In genomic region chrX:153956044-153956907, GRCh38 we compare ENCODE assay signal across 15 cellular contexts. TPM values are rescaled to one million over a fixed set of nuclear protein-coding genes. Genes with fewer than 3 reads are reported as not detected.
DNase-seq lines count a peak whose midpoint lies in the region; ATAC-seq and TF ChIP-seq lines count a peak whose summit lies in the region.
"Had no signal": no experiment of that assay in that cellular context is flagged by ENCODE, and none has a peak within 500 bp of the region (broad histone marks: within the 10 kb centered on the region; RNA-seq: fewer than 3 reads in every experiment).

No MANE protein-coding gene starts in this region.

- peaks cover 15% of the 10 kb centered on the region for H3K4me1 Mint-ChIP-seq in activated T-cell treated with anti-CD3 and anti-CD28 coated beads, Interleukin-2, amount 50 U/mL, for 24 hours (ENCODE audit: low read depth)
- H3K4me1 Mint-ChIP-seq in chondrocyte (ENCODE audit: low read depth) = peaks cover 10% of the 10 kb centered on the region

- ATAC-seq in HG02885 (IDR thresholded peaks at IDR 0.05; ENCODE audit: poor library complexity, unreplicated experiment) = no peak

- peak overlapping the region; percentile 9 for H3K27ac Mint-ChIP-seq in activated T-cell treated with anti-CD3 and anti-CD28 coated beads, Interleukin-2, amount 50 U/mL, for 24 hours
- no peak overlapping the region for H3K27ac Mint-ChIP-seq in chondrocyte (ENCODE audit: unreplicated experiment)

- H3K27ac ChIP-seq in spleen = no peak overlapping the region
- H3K27ac ChIP-seq: BLaER1 had no signal

- H3K9me3 ChIP-seq in spleen = no peaks in the 10 kb centered on the region
- H3K9me3 ChIP-seq: BLaER1 had no signal

- peaks cover 0 to 10% (median 7%) of the 10 kb centered on the region in 6 donors for H3K4me1 ChIP-seq in spleen

- peaks cover 8 to 100% (median 96%) of the 10 kb centered on the region in 6 donors for H3K36me3 ChIP-seq in spleen

- peaks cover 0 to 3% (median 0%) of the 10 kb centered on the region in 7 donors for H3K27me3 ChIP-seq in spleen (replicated peaks in 1 of 7)
- H3K27me3 ChIP-seq: BLaER1 had no signal

- TF ChIP-seq CTCF in chondrocyte (IDR thresholded peaks at IDR 0.05) = no peak
- no peak for TF ChIP-seq CTCF in spleen (IDR thresholded peaks at IDR 0.05 in 8 of 11, conservative IDR thresholded peaks at IDR 0.05 in 3 of 11)

- H3K36me3 Mint-ChIP-seq in activated T-cell treated with anti-CD3 and anti-CD28 coated beads, Interleukin-2, amount 50 U/mL, for 24 hours (ENCODE audit: low read depth) = peaks cover 98% of the 10 kb centered on the region
- H3K36me3 Mint-ChIP-seq in chondrocyte (ENCODE audit: low read depth) = peaks cover 45% of the 10 kb centered on the region

- H3K9me3 Mint-ChIP-seq in activated T-cell treated with anti-CD3 and anti-CD28 coated beads, Interleukin-2, amount 50 U/mL, for 24 hours = no peaks in the 10 kb centered on the region
- no peaks in the 10 kb centered on the region for H3K9me3 Mint-ChIP-seq in chondrocyte (ENCODE audit: low read depth)
- H3K9me3 Mint-ChIP-seq: CD8-positive, alpha-beta memory T cell had no signal

- H3K4me3 ChIP-seq in spleen = no peak overlapping the region
- H3K4me3 ChIP-seq: BLaER1 had no signal

- DNase-seq in activated T-cell treated with anti-CD3 and anti-CD28 coated beads, Interleukin-2, amount 50 U/mL, for 24 hours = no peak
- DNase-seq in activated T-cell treated with anti-CD3 and anti-CD28 coated beads for 4 hours (no peak), chondrocyte (ENCODE audit: low spot score) (peak; percentile 85), spleen (peak; percentile 73), T-helper 1 cell (no peak)
- DNase-seq: 8988T; CD8-positive, alpha-beta memory T cell; H7; IMR-90; NCI-H1417; NCI-H2029 treated with DMSO at 0.1 percent for 48 hours; NCI-H510A; SHP77 treated with DMSO at 0.1 percent for 48 hours had no signal

- no peak overlapping the region for H3K4me3 Mint-ChIP-seq in activated T-cell treated with anti-CD3 and anti-CD28 coated beads, Interleukin-2, amount 50 U/mL, for 24 hours
- H3K4me3 Mint-ChIP-seq in chondrocyte (ENCODE audit: unreplicated experiment) = no peak overlapping the region
- H3K4me3 Mint-ChIP-seq: CD8-positive, alpha-beta memory T cell had no signal

- 84 to 96% (median 89%) methylated on average over 4 to 35 of the region's 35 CpGs for WGBS in spleen, 5 donors

- no peaks in the 10 kb centered on the region for H3K27me3 Mint-ChIP-seq in activated T-cell treated with anti-CD3 and anti-CD28 coated beads, Interleukin-2, amount 50 U/mL, for 24 hours
- H3K27me3 Mint-ChIP-seq in chondrocyte (ENCODE audit: low read depth) = no peaks in the 10 kb centered on the region
- H3K27me3 Mint-ChIP-seq: CD8-positive, alpha-beta memory T cell had no signal

- intact Hi-C loops in spleen (cut with DNase I; ENCODE audit: low total_unique reads) = no loop called here

- no peak for TF ChIP-seq POLR2A in spleen (IDR thresholded peaks at IDR 0.05)

RNA-seq across cellular contexts. Expression of gene RENBP, which starts 11.8 kb away (rescaled TPM):
- total RNA-seq in chondrocyte (6.5 to 13.4 TPM (median 13.1 TPM) in 3 replicates), spleen (100 to 1,000 TPM in 1 of 7 donors, 10 to 100 TPM in 6; 42.0 to 105 (median 63.6) TPM)
- 10 to 100 TPM; 44.3 to 91.3 (median 47.9) TPM for polyA plus RNA-seq in spleen
- polyA plus RNA-seq: CD8-positive, alpha-beta memory T cell had no signal

RNA-seq across cellular contexts. Expression of gene HCFC1, which starts 15.3 kb away (rescaled TPM):
- total RNA-seq in chondrocyte = 60.1 to 89.9 TPM (median 67.2 TPM) in 3 replicates
- total RNA-seq in spleen = 10 to 100 TPM; 50.6 to 86.5 (median 62.1) TPM
- polyA plus RNA-seq in spleen = 10 to 100 TPM in 2 of 3 donors, 1 to 10 TPM in 1; 9.5 to 22.7 (median 11.4) TPM

RNA-seq across cellular contexts. Expression of gene TMEM187, which starts 16.3 kb away (rescaled TPM):
- total RNA-seq in chondrocyte = 12.3 to 20.3 TPM (median 18.3 TPM) in 3 replicates
- total RNA-seq in spleen = 10 to 100 TPM in 1 of 7 donors, 1 to 10 TPM in 6; 2.0 to 12.2 (median 6.2) TPM
- polyA plus RNA-seq in spleen = 1 to 10 TPM; 3.3 to 7.4 (median 4.9) TPM

RNA-seq across cellular contexts. Expression of gene NAA10, which starts 21.4 kb away (rescaled TPM):
- total RNA-seq in chondrocyte (89.5 to 99.8 TPM (median 91.4 TPM) in 3 replicates), spleen (10 to 100 TPM; 56.4 to 89.1 (median 85.5) TPM)
- polyA plus RNA-seq in spleen = 100 to 1,000 TPM; 123 to 174 (median 168) TPM

RNA-seq across cellular contexts. Expression of gene ARHGAP4, which starts 30.2 kb away (rescaled TPM):
- total RNA-seq in chondrocyte = 2.8 to 3.7 TPM (median 3.1 TPM) in 3 replicates
- total RNA-seq in spleen = 100 to 1,000 TPM; 176 to 317 (median 236) TPM
- polyA plus RNA-seq in spleen = 100 to 1,000 TPM; 297 to 713 (median 635) TPM

Comparison
In these comparisons a context has a peak if more than half of its experiments do, and no peak if none do; other contexts are left out.
1. DNase-seq: peak in chondrocyte (single experiment) and spleen (single experiment); none in activated T-cell treated with anti-CD3 and anti-CD28 coated beads, Interleukin-2, amount 50 U/mL, for 24 hours (single experiment), activated T-cell treated with anti-CD3 and anti-CD28 coated beads for 4 hours (single experiment) and T-helper 1 cell (0 of 5).